In genomic region chr3:131216801-131217200, GRCh38 we compare ENCODE assay signal across 8 cellular contexts.
DNase-seq lines count a peak whose midpoint lies in the region; ATAC-seq and TF ChIP-seq lines count a peak whose summit lies in the region.

No MANE protein-coding gene starts in this region.

- H3F3A ChIP-seq in GM23338 (replicated peaks; ENCODE audit: low read depth) (no peaks in the 10 kb centered on the region), PC-3 (ENCODE audit: low read length, unreplicated experiment) (peaks cover 7% of the 10 kb centered on the region)

- TF ChIP-seq CTCF in GM23338 (conservative IDR thresholded peaks at IDR 0.05; ENCODE audit: low read depth in 2 of 2) (no peak), PC-3 (conservative IDR thresholded peaks at IDR 0.05; ENCODE audit: low read depth, low read length) (no peak), ovary (IDR thresholded peaks at IDR 0.05) (no peak)

- no peak overlapping the region for H3K4me3 Mint-ChIP-seq in GM23338
- no peak overlapping the region for H3K4me3 Mint-ChIP-seq in activated CD4-positive, alpha-beta memory T cell treated with anti-CD3 and anti-CD28 coated beads, Interleukin-2, amount 10 ng/mL, durations not matched to agents 7 days and 5 days
- no peak overlapping the region for H3K4me3 Mint-ChIP-seq in activated naive CD4-positive, alpha-beta T cell treated with anti-CD3 and anti-CD28 coated beads for 36 hours

- ATAC-seq in GM23338 (peak; percentile 79), PC-3 (peak; percentile 73), esophagus mucosa (peak; percentile 47), HG02642 (IDR thresholded peaks at IDR 0.05; ENCODE audit: poor library complexity, unreplicated experiment) (no peak)

- H3K27ac ChIP-seq in GM23338 (ENCODE audit: low read depth), result no peak overlapping the region
- H3K27ac ChIP-seq in PC-3 (ENCODE audit: low read length), result peak overlapping the region; percentile 100
- H3K27ac ChIP-seq in ovary, result no peak overlapping the region

- H3K36me3 ChIP-seq in GM23338 (ENCODE audit: insufficient read depth) (no peaks in the 10 kb centered on the region), PC-3 (ENCODE audit: low read depth, low read length) (no peaks in the 10 kb centered on the region), ovary (no peaks in the 10 kb centered on the region)

- H3K4me1 Mint-ChIP-seq in GM23338, result peaks cover 15% of the 10 kb centered on the region; the same call in 2 of the 3 replicates
- no peaks in the 10 kb centered on the region for H3K4me1 Mint-ChIP-seq in activated CD4-positive, alpha-beta memory T cell treated with anti-CD3 and anti-CD28 coated beads, Interleukin-2, amount 10 ng/mL, durations not matched to agents 7 days and 5 days
- H3K4me1 Mint-ChIP-seq in activated naive CD4-positive, alpha-beta T cell treated with anti-CD3 and anti-CD28 coated beads for 36 hours (ENCODE audit: low read depth), result no peaks in the 10 kb centered on the region

- H3K9me3 ChIP-seq in PC-3 (ENCODE audit: low read length) (no peaks in the 10 kb centered on the region), ovary (no peaks in the 10 kb centered on the region)

- 31 to 42% (median 33%) methylated on average over 6 of the region's 6 CpGs for WGBS in ovary, 3 donors

- intact Hi-C loops in PC-3 (cut with micrococcal nuclease) (loop anchor here (2.0 to 10.0 kb wide), 2 partner anchors 108 to 128 kb away; no protein-coding TSS in a partner anchor), ovary (cut with DNase I) (no loop called here)
- intact Hi-C loops in activated naive CD4-positive, alpha-beta T cell treated with anti-CD3 and anti-CD28 coated beads for 36 hours (cut with micrococcal nuclease), result no loop called here

- BruUV-seq in PC-3 (replicated peaks; lab: Mats Ljungman, UMichigan), result no TSS peak

- H3K4me3 ChIP-seq in GM23338 (no peak overlapping the region), PC-3 (ENCODE audit: low read length) (peak overlapping the region; percentile 44; the same call in 1 of the 2 replicates), ovary (no peak overlapping the region)

- H3K9ac ChIP-seq in PC-3 (ENCODE audit: low read length), result peak overlapping the region; percentile 86

- no peak overlapping the region; the same call in 1 of the 2 replicates for H3K27ac Mint-ChIP-seq in GM23338
- no peak overlapping the region for H3K27ac Mint-ChIP-seq in activated CD4-positive, alpha-beta memory T cell treated with anti-CD3 and anti-CD28 coated beads, Interleukin-2, amount 10 ng/mL, durations not matched to agents 7 days and 5 days
- H3K27ac Mint-ChIP-seq in activated naive CD4-positive, alpha-beta T cell treated with anti-CD3 and anti-CD28 coated beads for 36 hours, result no peak overlapping the region

- TF ChIP-seq EP300 in ovary (IDR thresholded peaks at IDR 0.05), result no peak

- CTCF ChIA-PET in PC-3 (lab: Charles Lee), result no interaction called here
- CTCF ChIA-PET in activated CD4-positive, alpha-beta memory T cell treated with anti-CD3 and anti-CD28 coated beads, Interleukin-2, amount 10 ng/mL, durations not matched to agents 7 days and 5 days (lab: Charles Lee), result no interaction called here
- CTCF ChIA-PET in activated naive CD4-positive, alpha-beta T cell treated with anti-CD3 and anti-CD28 coated beads for 36 hours (lab: Charles Lee), result no interaction called here

- H2AFZ ChIP-seq in GM23338 (no peak overlapping the region; the same call in 1 of the 2 replicates), PC-3 (ENCODE audit: low read length) (peak overlapping the region; percentile 37; the same call in 1 of the 2 replicates)

- H3K9me2 ChIP-seq in GM23338 (ENCODE audit: insufficient read depth) (no peaks in the 10 kb centered on the region), PC-3 (replicated peaks; ENCODE audit: low read length) (no peaks in the 10 kb centered on the region)

- H3K79me2 ChIP-seq in GM23338 (replicated peaks; ENCODE audit: insufficient read depth), result no peaks in the 10 kb centered on the region
- no peaks in the 10 kb centered on the region for H3K79me2 ChIP-seq in PC-3 (ENCODE audit: low read length)

- H4K20me1 ChIP-seq in GM23338 (replicated peaks; ENCODE audit: insufficient read depth) (no peaks in the 10 kb centered on the region), PC-3 (ENCODE audit: low read length) (no peaks in the 10 kb centered on the region)

- POLR2A ChIA-PET in PC-3 (lab: Charles Lee; ENCODE audit: unreplicated experiment), result interaction anchor here (0.6 kb wide), 1 partner anchor 164 kb away, joined by 3 read pairs; no protein-coding TSS in a partner anchor
- POLR2A ChIA-PET in activated CD4-positive, alpha-beta memory T cell treated with anti-CD3 and anti-CD28 coated beads, Interleukin-2, amount 10 ng/mL, durations not matched to agents 7 days and 5 days (lab: Charles Lee), result no interaction called here

- peaks cover 4% of the 10 kb centered on the region for H3K27me3 Mint-ChIP-seq in GM23338 (ENCODE audit: insufficient read depth, low read depth, poor library complexity)
- H3K27me3 Mint-ChIP-seq in activated CD4-positive, alpha-beta memory T cell treated with anti-CD3 and anti-CD28 coated beads, Interleukin-2, amount 10 ng/mL, durations not matched to agents 7 days and 5 days, result no peaks in the 10 kb centered on the region
- H3K27me3 Mint-ChIP-seq in activated naive CD4-positive, alpha-beta T cell treated with anti-CD3 and anti-CD28 coated beads for 36 hours (ENCODE audit: low read depth), result no peaks in the 10 kb centered on the region

- H3K27me3 ChIP-seq in GM23338 (ENCODE audit: insufficient read depth) (no peaks in the 10 kb centered on the region), PC-3 (ENCODE audit: low read length) (no peaks in the 10 kb centered on the region), ovary (no peaks in the 10 kb centered on the region)

- no peak for TF ChIP-seq POLR2A in ovary (IDR thresholded peaks at IDR 0.05)

- H3K4me2 ChIP-seq in GM23338 (no peak overlapping the region), PC-3 (ENCODE audit: low read length) (peak overlapping the region; percentile 79)

- DNase-seq in GM23338 (ENCODE audit: low spot score) (peak; percentile 21), PC-3 (peak; percentile 80), ovary (peak in 3 of 5 donors; percentile 20 to 43 (median 32)), NCI-H748 (lab: John Stamatoyannopoulos, UW; ENCODE audit: unreplicated experiment) (no peak)
- DNase-seq in activated CD4-positive, alpha-beta memory T cell treated with anti-CD3 and anti-CD28 coated beads, Interleukin-2, amount 10 ng/mL, durations not matched to agents 7 days and 5 days, result no peak
- no peak for DNase-seq in activated naive CD4-positive, alpha-beta T cell treated with anti-CD3 and anti-CD28 coated beads for 36 hours

- peaks cover 3% of the 10 kb centered on the region; the same call in 1 of the 3 replicates for H3K9me3 Mint-ChIP-seq in GM23338
- H3K9me3 Mint-ChIP-seq in activated CD4-positive, alpha-beta memory T cell treated with anti-CD3 and anti-CD28 coated beads, Interleukin-2, amount 10 ng/mL, durations not matched to agents 7 days and 5 days, result no peaks in the 10 kb centered on the region
- peaks cover 1% of the 10 kb centered on the region for H3K9me3 Mint-ChIP-seq in activated naive CD4-positive, alpha-beta T cell treated with anti-CD3 and anti-CD28 coated beads for 36 hours

- no peaks in the 10 kb centered on the region for H3K4me1 ChIP-seq in GM23338 (ENCODE audit: insufficient read depth)
- H3K4me1 ChIP-seq in PC-3 (ENCODE audit: insufficient read depth, low read length), result peaks cover 25% of the 10 kb centered on the region
- peaks cover 3% of the 10 kb centered on the region for H3K4me1 ChIP-seq in ovary (ENCODE audit: insufficient read depth)

- H3K36me3 Mint-ChIP-seq in GM23338 (ENCODE audit: low read depth), result no peaks in the 10 kb centered on the region; the same call in 2 of the 3 replicates
- no peaks in the 10 kb centered on the region for H3K36me3 Mint-ChIP-seq in activated CD4-positive, alpha-beta memory T cell treated with anti-CD3 and anti-CD28 coated beads, Interleukin-2, amount 10 ng/mL, durations not matched to agents 7 days and 5 days (ENCODE audit: low read depth)
- no peaks in the 10 kb centered on the region for H3K36me3 Mint-ChIP-seq in activated naive CD4-positive, alpha-beta T cell treated with anti-CD3 and anti-CD28 coated beads for 36 hours (ENCODE audit: low read depth)

TF ChIP-seq in GM23338, 12 proteins besides CTCF, POLR2A, EP300 and RAD21 (continues in another document):
- TF ChIP-seq EZH2 (IDR thresholded peaks at IDR 0.05; ENCODE audit: low read depth, unreplicated experiment) (no peak), POLR2AphosphoS5 (IDR thresholded peaks at IDR 0.05; ENCODE audit: low read depth) (no peak), ZNF331 (CRISPR knock-in tag; IDR thresholded peaks at IDR 0.05; ENCODE audit: low read depth) (no peak)
- TF ChIP-seq, protein P1, sequence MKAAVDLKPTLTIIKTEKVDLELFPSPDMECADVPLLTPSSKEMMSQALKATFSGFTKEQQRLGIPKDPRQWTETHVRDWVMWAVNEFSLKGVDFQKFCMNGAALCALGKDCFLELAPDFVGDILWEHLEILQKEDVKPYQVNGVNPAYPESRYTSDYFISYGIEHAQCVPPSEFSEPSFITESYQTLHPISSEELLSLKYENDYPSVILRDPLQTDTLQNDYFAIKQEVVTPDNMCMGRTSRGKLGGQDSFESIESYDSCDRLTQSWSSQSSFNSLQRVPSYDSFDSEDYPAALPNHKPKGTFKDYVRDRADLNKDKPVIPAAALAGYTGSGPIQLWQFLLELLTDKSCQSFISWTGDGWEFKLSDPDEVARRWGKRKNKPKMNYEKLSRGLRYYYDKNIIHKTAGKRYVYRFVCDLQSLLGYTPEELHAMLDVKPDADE (IDR thresholded peaks at IDR 0.05), result no peak

Comparison
In these comparisons a context has a peak if more than half of its experiments do, and no peak if none do; other contexts are left out.
1. DNase-seq: peak in GM23338 (single experiment), PC-3 (single experiment) and ovary (3 of 5); none in NCI-H748 (single experiment), activated CD4-positive, alpha-beta memory T cell treated with anti-CD3 and anti-CD28 coated beads, Interleukin-2, amount 10 ng/mL, durations not matched to agents 7 days and 5 days (single experiment) and activated naive CD4-positive, alpha-beta T cell treated with anti-CD3 and anti-CD28 coated beads for 36 hours (single experiment).